In genomic region chr20:51480507-51481270, GRCh38 we compare ENCODE assay signal across 9 cellular contexts.
DNase-seq lines count a peak whose midpoint lies in the region; ATAC-seq and TF ChIP-seq lines count a peak whose summit lies in the region.
"Had no signal": no experiment of that assay in that cellular context is flagged by ENCODE, and none has a peak within 500 bp of the region (broad histone marks: within the 10 kb centered on the region; RNA-seq: fewer than 3 reads in every experiment).

No MANE protein-coding gene starts in this region.

- POLR2A ChIA-PET in activated B cell treated with CpG ODN at 0.5 μM for 24 hours (lab: Charles Lee): interaction anchor here (1.0 to 2.7 kb wide), 5 partner anchors 20 to 76 kb away, joined by 3 to 15 read pairs (median 7); partner anchors contain the start of gene NFATC2
- POLR2A ChIA-PET in naive thymus-derived CD4-positive, alpha-beta T cell (lab: Charles Lee): interaction anchor here (1.0 to 1.4 kb wide), 2 partner anchors 14 to 62 kb away, joined by 3 read pairs; partner anchors contain the start of gene NFATC2
- POLR2A ChIA-PET in PC-3 (lab: Charles Lee; ENCODE audit: unreplicated experiment): interaction anchor here (0.7 kb wide), 1 partner anchor 969 kb away, joined by 5 read pairs; no protein-coding TSS in a partner anchor

- H3K36me3 ChIP-seq in naive thymus-derived CD4-positive, alpha-beta T cell (ENCODE audit: control insufficient read depth in 2 of 3, insufficient read depth in 3 of 3, low read length in 3 of 3): peaks cover 0 to 16% (median 2%) of the 10 kb centered on the region in 3 experiments
- H3K36me3 ChIP-seq in PC-3 (ENCODE audit: low read depth, low read length): no peaks in the 10 kb centered on the region
- H3K36me3 ChIP-seq in SJCRH30: no peaks in the 10 kb centered on the region
- H3K36me3 ChIP-seq: sigmoid colon had no signal

- peaks cover 38% of the 10 kb centered on the region for H3K4me1 Mint-ChIP-seq in activated B cell treated with CpG ODN at 0.5 μM for 24 hours
- H3K4me1 Mint-ChIP-seq in naive thymus-derived CD4-positive, alpha-beta T cell: peaks cover 64 to 90% (median 86%) of the 10 kb centered on the region in 7 donors

- no peaks in the 10 kb centered on the region for H4K20me1 ChIP-seq in PC-3 (ENCODE audit: low read length)

- H2AFZ ChIP-seq in PC-3 (ENCODE audit: low read length): no peak overlapping the region

- peak overlapping the region; percentile 8 for H3K4me3 ChIP-seq in naive thymus-derived CD4-positive, alpha-beta T cell (ENCODE audit: low read length)
- H3K4me3 ChIP-seq in PC-3 (ENCODE audit: low read length) (no peak overlapping the region), SJCRH30 (no peak overlapping the region)
- H3K4me3 ChIP-seq: sigmoid colon had no signal

- H3K79me2 ChIP-seq in PC-3 (ENCODE audit: low read length): no peaks in the 10 kb centered on the region

- peak; percentile 65 for ATAC-seq in GM18508 (IDR thresholded peaks at IDR 0.05; ENCODE audit: insufficient read depth, unreplicated experiment)
- ATAC-seq in HG02610 (IDR thresholded peaks at IDR 0.05; ENCODE audit: unreplicated experiment): peak; percentile 87
- peak; percentile 84 for ATAC-seq in activated B cell treated with CpG ODN at 0.5 μM for 24 hours (ENCODE audit: low read depth)
- peak; percentile 68 for ATAC-seq in naive thymus-derived CD4-positive, alpha-beta T cell
- no peak for ATAC-seq in PC-3
- no peak for ATAC-seq in left cardiac atrium

- H3K4me3 Mint-ChIP-seq in activated B cell treated with CpG ODN at 0.5 μM for 24 hours: peak overlapping the region; percentile 48
- H3K4me3 Mint-ChIP-seq in naive thymus-derived CD4-positive, alpha-beta T cell: peak overlapping the region; percentile 60 to 86 (median 76)

- H3K9me3 Mint-ChIP-seq in activated B cell treated with CpG ODN at 0.5 μM for 24 hours: no peaks in the 10 kb centered on the region
- peaks cover 0 to 7% (median 0%) of the 10 kb centered on the region in 11 donors for H3K9me3 Mint-ChIP-seq in naive thymus-derived CD4-positive, alpha-beta T cell

- H3K4me2 ChIP-seq in PC-3 (ENCODE audit: low read length): no peak overlapping the region

- peak overlapping the region; percentile 80 for H3K27ac Mint-ChIP-seq in activated B cell treated with CpG ODN at 0.5 μM for 24 hours
- peak overlapping the region; percentile 60 to 94 (median 88) for H3K27ac Mint-ChIP-seq in naive thymus-derived CD4-positive, alpha-beta T cell

- H3K27me3 ChIP-seq in naive thymus-derived CD4-positive, alpha-beta T cell (ENCODE audit: control insufficient read depth in 2 of 2, insufficient read depth in 2 of 2, low read length in 2 of 2): no peaks in the 10 kb centered on the region
- H3K27me3 ChIP-seq in PC-3 (ENCODE audit: low read length) (no peaks in the 10 kb centered on the region), SJCRH30 (peaks cover 5% of the 10 kb centered on the region)
- H3K27me3 ChIP-seq: sigmoid colon had no signal

- H3K36me3 Mint-ChIP-seq in activated B cell treated with CpG ODN at 0.5 μM for 24 hours (ENCODE audit: low read depth): peaks cover 61% of the 10 kb centered on the region
- peaks cover 13 to 57% (median 30%) of the 10 kb centered on the region in 5 donors for H3K36me3 Mint-ChIP-seq in naive thymus-derived CD4-positive, alpha-beta T cell

- H3K9me3 ChIP-seq in naive thymus-derived CD4-positive, alpha-beta T cell (ENCODE audit: control insufficient read depth in 2 of 3, low read length in 3 of 3): no peaks in the 10 kb centered on the region
- H3K9me3 ChIP-seq in PC-3 (ENCODE audit: low read length) (no peaks in the 10 kb centered on the region), SJCRH30 (replicated peaks) (peaks cover 4% of the 10 kb centered on the region; the same call in 1 of the 2 replicates)
- H3K9me3 ChIP-seq: sigmoid colon had no signal

- peak overlapping the region; percentile 63 for H3K27ac ChIP-seq in naive thymus-derived CD4-positive, alpha-beta T cell (ENCODE audit: low read depth, low read length)
- H3K27ac ChIP-seq in PC-3 (ENCODE audit: low read length): no peak overlapping the region
- no peak overlapping the region for H3K27ac ChIP-seq in SJCRH30
- H3K27ac ChIP-seq: sigmoid colon had no signal

- TF ChIP-seq CTCF in activated B cell treated with CpG ODN at 0.5 μM for 24 hours (IDR thresholded peaks at IDR 0.05) (no peak), PC-3 (conservative IDR thresholded peaks at IDR 0.05; ENCODE audit: low read depth, low read length) (no peak)

- CTCF ChIA-PET in activated B cell treated with CpG ODN at 0.5 μM for 24 hours (lab: Charles Lee): no interaction called here
- CTCF ChIA-PET in naive thymus-derived CD4-positive, alpha-beta T cell (lab: Charles Lee): interaction anchor here (0.6 to 1.9 kb wide), 3 partner anchors 10 to 545 kb away, joined by 3 to 5 read pairs (median 5); no protein-coding TSS in a partner anchor
- CTCF ChIA-PET in PC-3 (lab: Charles Lee): no interaction called here

- H3K27me3 Mint-ChIP-seq in activated B cell treated with CpG ODN at 0.5 μM for 24 hours: no peaks in the 10 kb centered on the region
- no peaks in the 10 kb centered on the region for H3K27me3 Mint-ChIP-seq in naive thymus-derived CD4-positive, alpha-beta T cell

- no peaks in the 10 kb centered on the region for H3F3A ChIP-seq in PC-3 (ENCODE audit: low read length, unreplicated experiment)

- DNase-seq in activated B cell treated with CpG ODN at 0.5 μM for 24 hours: no peak
- DNase-seq in naive thymus-derived CD4-positive, alpha-beta T cell: peak in 2 of 9 donors; percentile 36 to 66
- DNase-seq in PC-3: no peak
- DNase-seq in SJCRH30: no peak
- no peak for DNase-seq in COLO668 (lab: John Stamatoyannopoulos, UW; ENCODE audit: unreplicated experiment)
- DNase-seq in left cardiac atrium: no peak
- DNase-seq: sigmoid colon had no signal

- peaks cover 30 to 33% of the 10 kb centered on the region in 2 donors for H3K4me1 ChIP-seq in naive thymus-derived CD4-positive, alpha-beta T cell (ENCODE audit: control insufficient read depth in 2 of 2, insufficient read depth in 2 of 2, low read length in 2 of 2)
- H3K4me1 ChIP-seq in PC-3 (ENCODE audit: insufficient read depth, low read length): no peaks in the 10 kb centered on the region
- H3K4me1 ChIP-seq in SJCRH30: no peaks in the 10 kb centered on the region
- H3K4me1 ChIP-seq: sigmoid colon had no signal

- intact Hi-C loops in activated B cell treated with CpG ODN at 0.5 μM for 24 hours (cut with micrococcal nuclease): loop anchor here (1.0 to 2.0 kb wide), 3 partner anchors 18 to 48 kb away; no protein-coding TSS in a partner anchor
- intact Hi-C loops in naive thymus-derived CD4-positive, alpha-beta T cell (cut with micrococcal nuclease): loop anchor here (1.0 to 2.0 kb wide), 5 partner anchors 14 to 76 kb away; no protein-coding TSS in a partner anchor
- intact Hi-C loops in PC-3 (cut with micrococcal nuclease): no loop called here
- intact Hi-C loops in left cardiac atrium (cut with DNase I): no loop called here

- no TSS peak for BruUV-seq in PC-3 (replicated peaks; lab: Mats Ljungman, UMichigan)

- H3K9me2 ChIP-seq in PC-3 (replicated peaks; ENCODE audit: low read length): no peaks in the 10 kb centered on the region

- H3K9ac ChIP-seq in PC-3 (ENCODE audit: low read length): no peak overlapping the region

Comparison
In these comparisons a context has a peak if more than half of its experiments do, and no peak if none do; other contexts are left out.
1. ATAC-seq: peak in GM18508 (single experiment), HG02610 (single experiment), activated B cell treated with CpG ODN at 0.5 μM for 24 hours (single experiment) and naive thymus-derived CD4-positive, alpha-beta T cell (single experiment); none in PC-3 (single experiment) and left cardiac atrium (0 of 2).
2. intact Hi-C loops: an anchor here in activated B cell treated with CpG ODN at 0.5 μM for 24 hours (1.0 to 2.0 kb wide) and naive thymus-derived CD4-positive, alpha-beta T cell (1.0 to 2.0 kb wide); none called in PC-3 and left cardiac atrium.